Comparison of ENCODE assay signal across 35 cellular contexts in the genomic region with DNA sequence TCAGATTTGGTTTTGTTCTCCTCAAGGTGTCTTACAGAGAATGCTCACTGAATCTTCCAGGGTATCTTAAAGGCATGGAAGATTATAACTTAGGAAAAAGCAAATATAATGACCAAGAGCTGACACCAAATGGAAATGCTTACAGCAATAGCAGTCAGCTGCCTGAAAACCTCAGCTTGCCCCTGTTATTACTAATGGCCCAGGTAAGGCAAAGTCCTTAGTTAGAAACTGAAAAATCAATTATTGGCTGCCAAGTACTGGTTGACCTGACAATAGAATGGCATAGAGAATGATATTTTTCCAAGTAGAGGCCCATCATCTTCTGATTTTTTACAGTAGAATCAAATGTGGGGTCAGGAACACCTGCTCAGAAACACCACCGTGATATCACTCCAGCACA.
"Had no signal": no experiment of that assay in that cellular context is flagged by ENCODE, and none has a peak within 500 bp of the region (broad histone marks: within the 10 kb centered on the region; RNA-seq: fewer than 3 reads in every experiment).

No MANE protein-coding gene starts in this region.

- DNase-seq: Karpas-422, KG1, MG63, MM.1S, MV-4-11, NCI-H1048, NCI-H1092, NCI-H1092 treated with DMSO at 0.1 percent for 48 hours, NCI-H1105, NCI-H1105 treated with DMSO at 0.1 percent for 48 hours, NCI-H1417, NCI-H1417 treated with DMSO at 0.1 percent for 48 hours, NCI-H1436, NCI-H1436 treated with DMSO at 0.1 percent for 48 hours, NCI-H146, NCI-H1694, NCI-H1694 treated with DMSO at 0.1 percent for 48 hours, NCI-H187 treated with DMSO at 0.1 percent for 48 hours, NCI-H1930, NCI-H2029, NCI-H2029 treated with DMSO at 0.1 percent for 48 hours, NCI-H2081, NCI-H2081 treated with DMSO at 0.1 percent for 48 hours, NCI-H2107, NCI-H2171, NCI-H2171 treated with DMSO at 0.1 percent for 48 hours, NCI-H2227 treated with DMSO at 0.1 percent for 48 hours, NCI-H226, NCI-H345, NCI-H446, NCI-H446 treated with DMSO at 0.1 percent for 48 hours, NCI-H510A, NCI-H510A treated with DMSO at 0.1 percent for 48 hours, NCI-H524 had no signal

- H3K27ac ChIP-seq: KMS-11 had no signal

- H3K27me3 ChIP-seq: MG63 had no signal

- H3K4me3 ChIP-seq: MG63 had no signal

- H3K4me2 ChIP-seq: KMS-11 had no signal

- H3K9ac ChIP-seq: KMS-11 had no signal
